ENCODE assay signal across 17 cellular contexts in genomic region chr16:79698341-79698753, GRCh38.
DNase-seq lines count a peak whose midpoint lies in the region; ATAC-seq, FAIRE-seq and TF ChIP-seq lines count a peak whose summit lies in the region.
"Had no signal": no experiment of that assay in that cellular context is flagged by ENCODE, and none has a peak within 500 bp of the region (broad histone marks: within the 10 kb centered on the region; RNA-seq: fewer than 3 reads in every experiment).

No MANE protein-coding gene starts in this region.

- no peak overlapping the region for H3K27ac ChIP-seq in pancreas

- H3K9me3 ChIP-seq in pancreas (no peaks in the 10 kb centered on the region), MG63 (no peaks in the 10 kb centered on the region; the same call in 1 of the 2 replicates)

- H3K27me3 ChIP-seq in pancreas (no peaks in the 10 kb centered on the region), MG63 (no peaks in the 10 kb centered on the region)

- no peaks in the 10 kb centered on the region for H3K36me3 ChIP-seq in pancreas
- H3K36me3 ChIP-seq in MG63, result no peaks in the 10 kb centered on the region

- peak; percentile 9 for DNase-seq in AG20443 (ENCODE audit: low spot score)
- DNase-seq in cardiac fibroblast (ENCODE audit: low read depth in 2 of 2), result peak; percentile 56 to 76
- DNase-seq in left ventricle myocardium superior, result peak; percentile 60
- no peak for DNase-seq in pancreas
- DNase-seq in MG63, result no peak
- no peak for DNase-seq in COR-L47 (lab: John Stamatoyannopoulos, UW)
- DNase-seq in activated CD4-positive, alpha-beta T cell treated with anti-CD3 and anti-CD28 coated beads for 48 hours, result no peak
- DNase-seq: activated B cell treated with CpG ODN at 0.5 μM for 24 hours, dermis blood vessel endothelial cell, GF-D8, natural killer cell, NCI-H1694 treated with DMSO at 0.1 percent for 48 hours, SHP77 had no signal

- TF ChIP-seq CTCF in cardiac fibroblast (IDR thresholded peaks at IDR 0.05; ENCODE audit: low read depth, low read length) (no peak), pancreas (IDR thresholded peaks at IDR 0.05) (no peak)

- 30 to 34% methylated on average over 5 of the region's 5 CpGs for WGBS in pancreas, 2 donors

- no peak for FAIRE-seq in pancreas (lab: Jason Lieb, UNC)
- FAIRE-seq: GM12892, H54, HTR-8/SVneo had no signal

- intact Hi-C loops in left ventricle myocardium superior (cut with micrococcal nuclease), result no loop called here
- intact Hi-C loops in pancreas (cut with DNase I), result no loop called here

- ATAC-seq in left ventricle myocardium superior (peak; percentile 98), pancreas (peak in 3 of 4 donors; percentile 45 to 61 (median 56)), GM21576 (IDR thresholded peaks at IDR 0.05; ENCODE audit: unreplicated experiment) (no peak)
- ATAC-seq: natural killer cell had no signal

- no peak overlapping the region for H3K4me3 ChIP-seq in cardiac fibroblast (replicated peaks in 1 of 2; ENCODE audit: low read depth in 2 of 2, low read length in 2 of 2)
- H3K4me3 ChIP-seq in pancreas, result no peak overlapping the region
- no peak overlapping the region for H3K4me3 ChIP-seq in MG63

- no peaks in the 10 kb centered on the region for H3K4me1 ChIP-seq in pancreas

Comparison
In these comparisons a context has a peak if more than half of its experiments do, and no peak if none do; other contexts are left out.
1. DNase-seq: peak in AG20443 (single experiment), cardiac fibroblast (2 of 2) and left ventricle myocardium superior (single experiment); none in pancreas (0 of 6), MG63 (single experiment), COR-L47 (single experiment) and activated CD4-positive, alpha-beta T cell treated with anti-CD3 and anti-CD28 coated beads for 48 hours (single experiment).